Comparison of ENCODE assay signal across 9 cellular contexts in the genomic region with DNA sequence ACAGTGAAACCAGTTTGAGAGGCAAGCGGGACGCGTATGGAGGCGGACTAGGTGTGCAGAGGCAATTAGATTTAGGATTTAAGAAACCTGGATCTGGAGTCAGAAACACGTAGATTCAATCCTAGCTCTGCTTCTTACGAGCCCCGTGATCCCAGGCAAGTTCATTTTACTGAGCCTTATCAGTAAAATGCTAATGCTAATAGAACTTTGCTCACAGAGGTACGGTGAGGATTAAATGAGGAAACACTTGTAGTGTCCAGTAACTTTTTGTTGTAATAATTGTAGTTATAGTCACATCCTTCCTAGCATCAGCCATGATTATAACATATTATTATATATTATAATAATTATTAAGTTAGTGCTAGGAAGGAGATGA. TPM values are rescaled to one million over a fixed set of nuclear protein-coding genes. Genes with fewer than 3 reads are reported as not detected.
DNase-seq lines count a peak whose midpoint lies in the region; ATAC-seq and TF ChIP-seq lines count a peak whose summit lies in the region.
"Had no signal": no experiment of that assay in that cellular context is flagged by ENCODE, and none has a peak within 500 bp of the region (broad histone marks: within the 10 kb centered on the region; RNA-seq: fewer than 3 reads in every experiment).

No MANE protein-coding gene starts in this region.

- peak; percentile 58 to 72 (median 59) for ATAC-seq in right lobe of liver
- no peak for ATAC-seq in naive thymus-derived CD4-positive, alpha-beta T cell

- H3K9me3 ChIP-seq in NT2/D1 (ENCODE audit: insufficient read depth, low read length) (peaks cover 7% of the 10 kb centered on the region; the same call in 1 of the 2 replicates), colonic mucosa (no peaks in the 10 kb centered on the region), right lobe of liver (no peaks in the 10 kb centered on the region), suprapubic skin (no peaks in the 10 kb centered on the region)
- H3K9me3 ChIP-seq in naive thymus-derived CD4-positive, alpha-beta T cell (ENCODE audit: control insufficient read depth in 2 of 3, low read length in 3 of 3): no peaks in the 10 kb centered on the region

- H3K4me1 ChIP-seq in NT2/D1 (ENCODE audit: insufficient read depth, insufficient read length) (no peaks in the 10 kb centered on the region), colonic mucosa (no peaks in the 10 kb centered on the region), right lobe of liver (peaks cover 0 to 11% (median 3%) of the 10 kb centered on the region in 4 donors), suprapubic skin (peaks cover 17% of the 10 kb centered on the region)
- peaks cover 9 to 21% of the 10 kb centered on the region in 2 donors for H3K4me1 ChIP-seq in naive thymus-derived CD4-positive, alpha-beta T cell (ENCODE audit: control insufficient read depth in 2 of 2, insufficient read depth in 2 of 2, low read length in 2 of 2)

- no peaks in the 10 kb centered on the region for H3K9me3 Mint-ChIP-seq in naive thymus-derived CD4-positive, alpha-beta T cell
- H3K9me3 Mint-ChIP-seq: activated B cell treated with CpG ODN at 0.5 μM for 24 hours, memory B cell had no signal

- peaks cover 29 to 65% (median 54%) of the 10 kb centered on the region in 7 donors for H3K4me1 Mint-ChIP-seq in naive thymus-derived CD4-positive, alpha-beta T cell

- WGBS in right lobe of liver (ENCODE audit: insufficient coverage, low coverage, low lambda C conversion rate, missing lambda C conversion rate): 25% methylated on average over 8 of the region's 8 CpGs
- 48% methylated on average over 8 of the region's 8 CpGs for WGBS in suprapubic skin

- POLR2A ChIA-PET in naive thymus-derived CD4-positive, alpha-beta T cell (lab: Charles Lee): interaction anchor here (16.4 to 18.0 kb wide), 2 partner anchors 10 to 21 kb away, joined by 250 to 318 read pairs; a partner anchor contains a TSS

- H3K9ac ChIP-seq in NT2/D1 (ENCODE audit: insufficient read length, low read depth) (no peak overlapping the region), colonic mucosa (ENCODE audit: low read depth in 2 of 2, low read length in 2 of 2) (peak overlapping the region in 1 of 2 donors; percentile 68)

- peak overlapping the region; percentile 14 for H3K27ac ChIP-seq in colonic mucosa
- peak overlapping the region in 1 of 3 donors; percentile 41 for H3K27ac ChIP-seq in right lobe of liver
- no peak overlapping the region for H3K27ac ChIP-seq in suprapubic skin
- H3K27ac ChIP-seq in naive thymus-derived CD4-positive, alpha-beta T cell (ENCODE audit: low read depth, low read length): no peak overlapping the region

- TF ChIP-seq EP300 in suprapubic skin (IDR thresholded peaks at IDR 0.05): no peak

- H3K4me3 ChIP-seq in NT2/D1 (ENCODE audit: insufficient read length, low read depth): peak overlapping the region; percentile 29
- peak overlapping the region; percentile 60 for H3K4me3 ChIP-seq in colonic mucosa
- H3K4me3 ChIP-seq in right lobe of liver: peak overlapping the region; percentile 55 to 64 (median 56)
- H3K4me3 ChIP-seq in suprapubic skin: peak overlapping the region; percentile 54
- no peak overlapping the region for H3K4me3 ChIP-seq in naive thymus-derived CD4-positive, alpha-beta T cell (ENCODE audit: low read length)

- no peak overlapping the region for H3K4me3 Mint-ChIP-seq in naive thymus-derived CD4-positive, alpha-beta T cell
- H3K4me3 Mint-ChIP-seq: activated B cell treated with CpG ODN at 0.5 μM for 24 hours, memory B cell had no signal

- no peak for TF ChIP-seq POLR2A in right lobe of liver (IDR thresholded peaks at IDR 0.05)
- no peak for TF ChIP-seq POLR2A in suprapubic skin (IDR thresholded peaks at IDR 0.05)

- peak overlapping the region in 4 of 9 donors; percentile 56 to 90 (median 74) for H3K27ac Mint-ChIP-seq in naive thymus-derived CD4-positive, alpha-beta T cell
- H3K27ac Mint-ChIP-seq: activated B cell treated with CpG ODN at 0.5 μM for 24 hours had no signal

- intact Hi-C loops in colonic mucosa (cut with DNase I): no loop called here
- intact Hi-C loops in right lobe of liver (cut with DNase I): no loop called here
- intact Hi-C loops in naive thymus-derived CD4-positive, alpha-beta T cell (cut with micrococcal nuclease): no loop called here

- H3K36me3 ChIP-seq in NT2/D1 (ENCODE audit: insufficient read depth, insufficient read length, low read length) (no peaks in the 10 kb centered on the region), colonic mucosa (no peaks in the 10 kb centered on the region), right lobe of liver (no peaks in the 10 kb centered on the region), suprapubic skin (peaks cover 24% of the 10 kb centered on the region)
- peaks cover 38 to 75% (median 39%) of the 10 kb centered on the region in 3 experiments for H3K36me3 ChIP-seq in naive thymus-derived CD4-positive, alpha-beta T cell (ENCODE audit: control insufficient read depth in 2 of 3, insufficient read depth in 3 of 3, low read length in 3 of 3)

- H3K27me3 Mint-ChIP-seq in naive thymus-derived CD4-positive, alpha-beta T cell: no peaks in the 10 kb centered on the region
- H3K27me3 Mint-ChIP-seq: activated B cell treated with CpG ODN at 0.5 μM for 24 hours, memory B cell had no signal

- DNase-seq in NT2/D1 (ENCODE audit: low read depth, low spot score) (no peak), colonic mucosa (no peak), right lobe of liver (no peak), suprapubic skin (ENCODE audit: low spot score in 2 of 2) (no peak), nucleus accumbens (lab: John Stamatoyannopoulos, UW) (no peak), SHP77 (lab: John Stamatoyannopoulos, UW) (no peak)
- no peak for DNase-seq in naive thymus-derived CD4-positive, alpha-beta T cell
- DNase-seq: activated B cell treated with CpG ODN at 0.5 μM for 24 hours had no signal

- CTCF ChIA-PET in naive thymus-derived CD4-positive, alpha-beta T cell (lab: Charles Lee): interaction anchor here (16.2 kb wide), 1 partner anchor 23 kb away, joined by 346 read pairs; a partner anchor contains a TSS

- H3K36me3 Mint-ChIP-seq in naive thymus-derived CD4-positive, alpha-beta T cell: peaks cover 24 to 75% (median 51%) of the 10 kb centered on the region in 5 donors

- TF ChIP-seq CTCF in colonic mucosa (IDR thresholded peaks at IDR 0.05) (no peak), right lobe of liver (IDR thresholded peaks at IDR 0.05) (no peak), suprapubic skin (IDR thresholded peaks at IDR 0.05) (no peak)

- H3K27me3 ChIP-seq in NT2/D1 (ENCODE audit: insufficient read depth, insufficient read length) (peaks cover 20% of the 10 kb centered on the region), colonic mucosa (no peaks in the 10 kb centered on the region), right lobe of liver (no peaks in the 10 kb centered on the region), suprapubic skin (no peaks in the 10 kb centered on the region)
- no peaks in the 10 kb centered on the region for H3K27me3 ChIP-seq in naive thymus-derived CD4-positive, alpha-beta T cell (ENCODE audit: control insufficient read depth in 2 of 2, insufficient read depth in 2 of 2, low read length in 2 of 2)

RNA-seq across cellular contexts. Expression of a gene that starts 21.2 kb away (rescaled TPM):
- total RNA-seq in colonic mucosa: 10 to 100 TPM in 1 of 2 donors, 1 to 10 TPM in 1; 8.1 to 12.5 TPM
- 1 to 10 TPM; 1.1 to 3.6 (median 1.5) TPM for total RNA-seq in right lobe of liver
- total RNA-seq in suprapubic skin: 10 to 100 TPM; 28.0 to 99.9 (median 35.5) TPM
- total RNA-seq in naive thymus-derived CD4-positive, alpha-beta T cell: 100 to 1,000 TPM; 219 to 250 (median 225) TPM
- polyA plus RNA-seq in naive thymus-derived CD4-positive, alpha-beta T cell: 100 to 1,000 TPM; 113 to 234 TPM

RNA-seq across cellular contexts. Expression of a gene that starts 23.5 kb away (rescaled TPM):
- total RNA-seq in colonic mucosa (10 to 100 TPM; 38.1 to 41.8 TPM), right lobe of liver (10 to 100 TPM in 1 of 6 experiments, 1 to 10 TPM in 5; 5.2 to 18.8 (median 5.9) TPM), suprapubic skin (10 to 100 TPM; 23.4 to 31.4 (median 26.9) TPM)
- 10 to 100 TPM; 29.3 to 47.1 (median 36.0) TPM for total RNA-seq in naive thymus-derived CD4-positive, alpha-beta T cell
- 10 to 100 TPM in 1 of 2 donors, 1 to 10 TPM in 1; 7.3 to 20.2 TPM for polyA plus RNA-seq in naive thymus-derived CD4-positive, alpha-beta T cell

RNA-seq across cellular contexts. Expression of a gene that starts 59.3 kb away (rescaled TPM):
- 10 to 100 TPM; 20.3 to 33.8 TPM for total RNA-seq in colonic mucosa
- 10 to 100 TPM; 14.4 to 19.8 (median 17.6) TPM for total RNA-seq in right lobe of liver
- 10 to 100 TPM; 19.6 to 52.5 (median 27.5) TPM for total RNA-seq in suprapubic skin
- total RNA-seq in naive thymus-derived CD4-positive, alpha-beta T cell: 100 to 1,000 TPM in 2 of 5 experiments, 10 to 100 TPM in 3; 44.4 to 110 (median 77.2) TPM
- 10 to 100 TPM; 20.6 to 42.0 TPM for polyA plus RNA-seq in naive thymus-derived CD4-positive, alpha-beta T cell
